Comparison of ENCODE assay signal across 1 cellular context in genomic region chr3:10164546-10165393, GRCh38.
TF ChIP-seq lines count a peak whose summit lies in the region.

IRAK2 (plus strand) TSS chr3:10164919; CDS start chr3:10164955, 36 bp downstream.

TF ChIP-seq in HEK293, 187 proteins besides CTCF, POLR2A, EP300 and RAD21 (continued from another document and continues in another):
- TF ChIP-seq, protein P1, sequence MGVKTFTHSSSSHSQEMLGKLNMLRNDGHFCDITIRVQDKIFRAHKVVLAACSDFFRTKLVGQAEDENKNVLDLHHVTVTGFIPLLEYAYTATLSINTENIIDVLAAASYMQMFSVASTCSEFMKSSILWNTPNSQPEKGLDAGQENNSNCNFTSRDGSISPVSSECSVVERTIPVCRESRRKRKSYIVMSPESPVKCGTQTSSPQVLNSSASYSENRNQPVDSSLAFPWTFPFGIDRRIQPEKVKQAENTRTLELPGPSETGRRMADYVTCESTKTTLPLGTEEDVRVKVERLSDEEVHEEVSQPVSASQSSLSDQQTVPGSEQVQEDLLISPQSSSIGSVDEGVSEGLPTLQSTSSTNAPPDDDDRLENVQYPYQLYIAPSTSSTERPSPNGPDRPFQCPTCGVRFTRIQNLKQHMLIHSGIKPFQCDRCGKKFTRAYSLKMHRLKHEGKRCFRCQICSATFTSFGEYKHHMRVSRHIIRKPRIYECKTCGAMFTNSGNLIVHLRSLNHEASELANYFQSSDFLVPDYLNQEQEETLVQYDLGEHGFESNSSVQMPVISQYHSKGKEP (tag by site-specific recombination; IDR thresholded peaks at IDR 0.05): no peak
- TF ChIP-seq ZBTB1 (tag by site-specific recombination; IDR thresholded peaks at IDR 0.05): no peak
- TF ChIP-seq HOXD13 (CRISPR knock-in tag; IDR thresholded peaks at IDR 0.05; ENCODE audit: borderline replicate concordance): no peak
- TF ChIP-seq ZNF837 (tag by site-specific recombination; IDR thresholded peaks at IDR 0.05): no peak
- no peak for TF ChIP-seq ZNF24 (tag by site-specific recombination; IDR thresholded peaks at IDR 0.05)
- TF ChIP-seq, protein P2, sequence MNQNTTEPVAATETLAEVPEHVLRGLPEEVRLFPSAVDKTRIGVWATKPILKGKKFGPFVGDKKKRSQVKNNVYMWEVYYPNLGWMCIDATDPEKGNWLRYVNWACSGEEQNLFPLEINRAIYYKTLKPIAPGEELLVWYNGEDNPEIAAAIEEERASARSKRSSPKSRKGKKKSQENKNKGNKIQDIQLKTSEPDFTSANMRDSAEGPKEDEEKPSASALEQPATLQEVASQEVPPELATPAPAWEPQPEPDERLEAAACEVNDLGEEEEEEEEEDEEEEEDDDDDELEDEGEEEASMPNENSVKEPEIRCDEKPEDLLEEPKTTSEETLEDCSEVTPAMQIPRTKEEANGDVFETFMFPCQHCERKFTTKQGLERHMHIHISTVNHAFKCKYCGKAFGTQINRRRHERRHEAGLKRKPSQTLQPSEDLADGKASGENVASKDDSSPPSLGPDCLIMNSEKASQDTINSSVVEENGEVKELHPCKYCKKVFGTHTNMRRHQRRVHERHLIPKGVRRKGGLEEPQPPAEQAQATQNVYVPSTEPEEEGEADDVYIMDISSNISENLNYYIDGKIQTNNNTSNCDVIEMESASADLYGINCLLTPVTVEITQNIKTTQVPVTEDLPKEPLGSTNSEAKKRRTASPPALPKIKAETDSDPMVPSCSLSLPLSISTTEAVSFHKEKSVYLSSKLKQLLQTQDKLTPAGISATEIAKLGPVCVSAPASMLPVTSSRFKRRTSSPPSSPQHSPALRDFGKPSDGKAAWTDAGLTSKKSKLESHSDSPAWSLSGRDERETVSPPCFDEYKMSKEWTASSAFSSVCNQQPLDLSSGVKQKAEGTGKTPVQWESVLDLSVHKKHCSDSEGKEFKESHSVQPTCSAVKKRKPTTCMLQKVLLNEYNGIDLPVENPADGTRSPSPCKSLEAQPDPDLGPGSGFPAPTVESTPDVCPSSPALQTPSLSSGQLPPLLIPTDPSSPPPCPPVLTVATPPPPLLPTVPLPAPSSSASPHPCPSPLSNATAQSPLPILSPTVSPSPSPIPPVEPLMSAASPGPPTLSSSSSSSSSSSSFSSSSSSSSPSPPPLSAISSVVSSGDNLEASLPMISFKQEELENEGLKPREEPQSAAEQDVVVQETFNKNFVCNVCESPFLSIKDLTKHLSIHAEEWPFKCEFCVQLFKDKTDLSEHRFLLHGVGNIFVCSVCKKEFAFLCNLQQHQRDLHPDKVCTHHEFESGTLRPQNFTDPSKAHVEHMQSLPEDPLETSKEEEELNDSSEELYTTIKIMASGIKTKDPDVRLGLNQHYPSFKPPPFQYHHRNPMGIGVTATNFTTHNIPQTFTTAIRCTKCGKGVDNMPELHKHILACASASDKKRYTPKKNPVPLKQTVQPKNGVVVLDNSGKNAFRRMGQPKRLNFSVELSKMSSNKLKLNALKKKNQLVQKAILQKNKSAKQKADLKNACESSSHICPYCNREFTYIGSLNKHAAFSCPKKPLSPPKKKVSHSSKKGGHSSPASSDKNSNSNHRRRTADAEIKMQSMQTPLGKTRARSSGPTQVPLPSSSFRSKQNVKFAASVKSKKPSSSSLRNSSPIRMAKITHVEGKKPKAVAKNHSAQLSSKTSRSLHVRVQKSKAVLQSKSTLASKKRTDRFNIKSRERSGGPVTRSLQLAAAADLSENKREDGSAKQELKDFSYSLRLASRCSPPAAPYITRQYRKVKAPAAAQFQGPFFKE (tag by site-specific recombination; IDR thresholded peaks at IDR 0.05; ENCODE audit: borderline replicate concordance): no peak
- peak; percentile 45 for TF ChIP-seq ZNF629 (tag by site-specific recombination; IDR thresholded peaks at IDR 0.05)
- TF ChIP-seq ZNF114 (tag by site-specific recombination; IDR thresholded peaks at IDR 0.05): no peak
- no peak for TF ChIP-seq ZFP3 (tag by site-specific recombination; IDR thresholded peaks at IDR 0.05; ENCODE audit: low read depth)
- TF ChIP-seq ZIC2 (tag by site-specific recombination; IDR thresholded peaks at IDR 0.05): peak; percentile 78
- TF ChIP-seq ZNF449 (tag by site-specific recombination; IDR thresholded peaks at IDR 0.05): no peak
- TF ChIP-seq ZFP69B (tag by site-specific recombination; IDR thresholded peaks at IDR 0.05): peak; percentile 24; the same call in 1 of the 2 replicates
- TF ChIP-seq, protein P3, sequence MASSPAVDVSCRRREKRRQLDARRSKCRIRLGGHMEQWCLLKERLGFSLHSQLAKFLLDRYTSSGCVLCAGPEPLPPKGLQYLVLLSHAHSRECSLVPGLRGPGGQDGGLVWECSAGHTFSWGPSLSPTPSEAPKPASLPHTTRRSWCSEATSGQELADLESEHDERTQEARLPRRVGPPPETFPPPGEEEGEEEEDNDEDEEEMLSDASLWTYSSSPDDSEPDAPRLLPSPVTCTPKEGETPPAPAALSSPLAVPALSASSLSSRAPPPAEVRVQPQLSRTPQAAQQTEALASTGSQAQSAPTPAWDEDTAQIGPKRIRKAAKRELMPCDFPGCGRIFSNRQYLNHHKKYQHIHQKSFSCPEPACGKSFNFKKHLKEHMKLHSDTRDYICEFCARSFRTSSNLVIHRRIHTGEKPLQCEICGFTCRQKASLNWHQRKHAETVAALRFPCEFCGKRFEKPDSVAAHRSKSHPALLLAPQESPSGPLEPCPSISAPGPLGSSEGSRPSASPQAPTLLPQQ (tag by site-specific recombination; IDR thresholded peaks at IDR 0.05): peak; percentile 76
- TF ChIP-seq PRDM1 (tag by site-specific recombination; IDR thresholded peaks at IDR 0.05): no peak
- no peak for TF ChIP-seq ZNF639 (tag by site-specific recombination; IDR thresholded peaks at IDR 0.05)
- TF ChIP-seq KLF9 (tag by site-specific recombination; IDR thresholded peaks at IDR 0.05; ENCODE audit: low read depth): peak; percentile 94
- TF ChIP-seq ZNF121 (tag by site-specific recombination; IDR thresholded peaks at IDR 0.05): no peak
- no peak for TF ChIP-seq ZNF37A (tag by site-specific recombination; IDR thresholded peaks at IDR 0.05)
- TF ChIP-seq KLF7 (tag by site-specific recombination; IDR thresholded peaks at IDR 0.05; ENCODE audit: borderline replicate concordance): no peak
- no peak for TF ChIP-seq ZNF596 (tag by site-specific recombination; IDR thresholded peaks at IDR 0.05)
- TF ChIP-seq ZNF335 (tag by site-specific recombination; conservative IDR thresholded peaks at IDR 0.05): peak; percentile 85
- peak; percentile 28; the same call in 1 of the 2 replicates for TF ChIP-seq ZBTB17 (tag by site-specific recombination; IDR thresholded peaks at IDR 0.05)
- peak; percentile 84 for TF ChIP-seq ZNF2 (tag by site-specific recombination; IDR thresholded peaks at IDR 0.05)
- TF ChIP-seq ZNF394 (tag by site-specific recombination; IDR thresholded peaks at IDR 0.05; ENCODE audit: borderline replicate concordance): peak; percentile 67; the same call in 1 of the 2 replicates
- TF ChIP-seq ZNF670 (tag by site-specific recombination; IDR thresholded peaks at IDR 0.05; ENCODE audit: low read depth): no peak
- TF ChIP-seq OVOL3 (tag by site-specific recombination; IDR thresholded peaks at IDR 0.05): no peak
- TF ChIP-seq ZBTB26 (tag by site-specific recombination; optimal IDR thresholded peaks at IDR 0.05): peak; percentile 89
- TF ChIP-seq ZNF664 (tag by site-specific recombination; IDR thresholded peaks at IDR 0.05): peak; percentile 11; the same call in 1 of the 2 replicates
- no peak for TF ChIP-seq YY1 (tag by site-specific recombination; IDR thresholded peaks at IDR 0.05)
- 0 out of 2 replicates have a peak, but pooled peaks have one; percentile 27 for TF ChIP-seq KLF10 (tag by site-specific recombination; IDR thresholded peaks at IDR 0.05)
- TF ChIP-seq MZF1 (tag by site-specific recombination; IDR thresholded peaks at IDR 0.05; ENCODE audit: borderline replicate concordance): no peak
- TF ChIP-seq, protein P4, sequence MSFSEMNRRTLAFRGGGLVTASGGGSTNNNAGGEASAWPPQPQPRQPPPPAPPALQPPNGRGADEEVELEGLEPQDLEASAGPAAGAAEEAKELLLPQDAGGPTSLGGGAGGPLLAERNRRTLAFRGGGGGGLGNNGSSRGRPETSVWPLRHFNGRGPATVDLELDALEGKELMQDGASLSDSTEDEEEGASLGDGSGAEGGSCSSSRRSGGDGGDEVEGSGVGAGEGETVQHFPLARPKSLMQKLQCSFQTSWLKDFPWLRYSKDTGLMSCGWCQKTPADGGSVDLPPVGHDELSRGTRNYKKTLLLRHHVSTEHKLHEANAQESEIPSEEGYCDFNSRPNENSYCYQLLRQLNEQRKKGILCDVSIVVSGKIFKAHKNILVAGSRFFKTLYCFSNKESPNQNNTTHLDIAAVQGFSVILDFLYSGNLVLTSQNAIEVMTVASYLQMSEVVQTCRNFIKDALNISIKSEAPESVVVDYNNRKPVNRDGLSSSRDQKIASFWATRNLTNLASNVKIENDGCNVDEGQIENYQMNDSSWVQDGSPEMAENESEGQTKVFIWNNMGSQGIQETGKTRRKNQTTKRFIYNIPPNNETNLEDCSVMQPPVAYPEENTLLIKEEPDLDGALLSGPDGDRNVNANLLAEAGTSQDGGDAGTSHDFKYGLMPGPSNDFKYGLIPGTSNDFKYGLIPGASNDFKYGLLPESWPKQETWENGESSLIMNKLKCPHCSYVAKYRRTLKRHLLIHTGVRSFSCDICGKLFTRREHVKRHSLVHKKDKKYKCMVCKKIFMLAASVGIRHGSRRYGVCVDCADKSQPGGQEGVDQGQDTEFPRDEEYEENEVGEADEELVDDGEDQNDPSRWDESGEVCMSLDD (tag by site-specific recombination; IDR thresholded peaks at IDR 0.05): no peak
- peak; percentile 50; the same call in 1 of the 2 replicates for TF ChIP-seq SP3 (tag by site-specific recombination; IDR thresholded peaks at IDR 0.05)
- no peak for TF ChIP-seq ZNF626 (tag by site-specific recombination; IDR thresholded peaks at IDR 0.05)
- TF ChIP-seq REPIN1 (tag by site-specific recombination; IDR thresholded peaks at IDR 0.05; ENCODE audit: low read depth): no peak
- no peak for TF ChIP-seq ZNF624 (tag by site-specific recombination; IDR thresholded peaks at IDR 0.05)
- no peak for TF ChIP-seq ZNF776 (tag by site-specific recombination; IDR thresholded peaks at IDR 0.05; ENCODE audit: borderline replicate concordance)
- no peak for TF ChIP-seq BCL11B (tag by site-specific recombination; IDR thresholded peaks at IDR 0.05; ENCODE audit: low read depth)
- no peak for TF ChIP-seq ZNF791 (tag by site-specific recombination; IDR thresholded peaks at IDR 0.05)
- no peak for TF ChIP-seq TCF7L2 (IDR thresholded peaks at IDR 0.05; ENCODE audit: borderline replicate concordance, low read depth, low read length)
- no peak; the same call in none of the 2 replicates for TF ChIP-seq SP7 (tag by site-specific recombination; IDR thresholded peaks at IDR 0.05)
- TF ChIP-seq, protein P5, sequence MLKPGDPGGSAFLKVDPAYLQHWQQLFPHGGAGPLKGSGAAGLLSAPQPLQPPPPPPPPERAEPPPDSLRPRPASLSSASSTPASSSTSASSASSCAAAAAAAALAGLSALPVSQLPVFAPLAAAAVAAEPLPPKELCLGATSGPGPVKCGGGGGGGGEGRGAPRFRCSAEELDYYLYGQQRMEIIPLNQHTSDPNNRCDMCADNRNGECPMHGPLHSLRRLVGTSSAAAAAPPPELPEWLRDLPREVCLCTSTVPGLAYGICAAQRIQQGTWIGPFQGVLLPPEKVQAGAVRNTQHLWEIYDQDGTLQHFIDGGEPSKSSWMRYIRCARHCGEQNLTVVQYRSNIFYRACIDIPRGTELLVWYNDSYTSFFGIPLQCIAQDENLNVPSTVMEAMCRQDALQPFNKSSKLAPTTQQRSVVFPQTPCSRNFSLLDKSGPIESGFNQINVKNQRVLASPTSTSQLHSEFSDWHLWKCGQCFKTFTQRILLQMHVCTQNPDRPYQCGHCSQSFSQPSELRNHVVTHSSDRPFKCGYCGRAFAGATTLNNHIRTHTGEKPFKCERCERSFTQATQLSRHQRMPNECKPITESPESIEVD (tag by site-specific recombination; IDR thresholded peaks at IDR 0.05): no peak
- TF ChIP-seq ZNF558 (tag by site-specific recombination; IDR thresholded peaks at IDR 0.05): no peak
- no peak for TF ChIP-seq ZNF521 (tag by site-specific recombination; IDR thresholded peaks at IDR 0.05)
- TF ChIP-seq ZNF707 (tag by site-specific recombination; IDR thresholded peaks at IDR 0.05): no peak
- TF ChIP-seq ZBTB7A (tag by site-specific recombination; IDR thresholded peaks at IDR 0.05; ENCODE audit: low read depth): no peak
- TF ChIP-seq ZNF112 (tag by site-specific recombination; IDR thresholded peaks at IDR 0.05): no peak
